31 cellular contexts compared by ENCODE assay signal in the genomic region with DNA sequence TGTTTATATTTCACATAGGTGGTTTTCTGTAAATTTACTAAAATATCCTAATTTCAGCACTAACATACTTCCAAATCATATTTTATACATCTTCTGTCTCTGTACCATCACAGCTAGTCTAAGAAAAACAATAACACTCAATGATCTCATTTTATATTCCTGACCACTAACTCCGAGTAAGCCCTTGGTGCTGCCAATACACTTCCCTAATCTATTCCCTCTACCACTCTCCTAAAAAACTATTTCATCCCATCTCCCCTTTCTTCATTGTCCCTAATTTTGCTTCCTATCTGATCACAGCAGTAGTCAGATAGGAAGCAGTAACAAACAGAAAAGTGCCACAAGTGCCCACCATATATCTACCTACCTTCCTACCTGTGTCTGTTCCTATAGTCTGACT. TPM values are rescaled to one million over a fixed set of nuclear protein-coding genes. Genes with fewer than 3 reads are reported as not detected.
A peak's percentile ranks its signal among the peaks of the same experiment; 100 is the strongest.
DNase-seq lines count a peak whose midpoint lies in the region; ATAC-seq, FAIRE-seq and TF ChIP-seq lines count a peak whose summit lies in the region.
"Had no signal": no experiment of that assay in that cellular context is flagged by ENCODE, and none has a peak within 500 bp of the region (broad histone marks: within the 10 kb centered on the region; RNA-seq: fewer than 3 reads in every experiment).

No MANE protein-coding gene starts in this region.

- peak overlapping the region; percentile 1 for H3K4me2 ChIP-seq in Karpas-422 (ENCODE audit: low read depth, low read length, poor library complexity, severe bottlenecking)
- H3K4me2 ChIP-seq: A549, BLaER1 had no signal

- no peak overlapping the region for H3K27ac ChIP-seq in HEK293 (ENCODE audit: extremely low read depth, low read depth, low read length)
- H3K27ac ChIP-seq in Karpas-422 (ENCODE audit: low read length) = peak overlapping the region; percentile 25
- H3K27ac ChIP-seq: 22Rv1; A549; BLaER1; BLaER1 treated with 17β-estradiol and CSF1 and Interleukin-3, amounts not matched to agents 10 nM and 100 nM; C4-2B had no signal

- TF ChIP-seq CTCF in HEK293 (tag by site-specific recombination; IDR thresholded peaks at IDR 0.05) = no peak

- H3K79me2 ChIP-seq in Karpas-422 (ENCODE audit: low read length) = peaks cover 89% of the 10 kb centered on the region

- H3K36me3 ChIP-seq in HEK293 (ENCODE audit: control insufficient read depth in 2 of 2, insufficient read depth in 1 of 2, low read length in 2 of 2) = no peaks in the 10 kb centered on the region; a peak in 1 of 3 replicates
- H3K36me3 ChIP-seq in Karpas-422 (ENCODE audit: insufficient read depth, low read length) = peaks cover 5% of the 10 kb centered on the region
- H3K36me3 ChIP-seq: BE2C had no signal

- DNase-seq in Karpas-422 (no peak), sciatic nerve (ENCODE audit: low spot score) (no peak), RCC 7860 (ENCODE audit: low spot score) (no peak)
- DNase-seq: 8988T; ACHN; AML-193; BE2C; C1 segment of cervical spinal cord; Caco-2; Calu3; CD4-positive, alpha-beta memory T cell; CD4-positive, alpha-beta T cell; CD4-positive, CD25-positive, alpha-beta regulatory T cell; CD8-positive, alpha-beta memory T cell; CD8-positive, alpha-beta T cell; COR-L47; DMS 273 treated with DMSO at 0.1 percent for 48 hours; DMS153; DMS53; DMS79; DMS79 treated with DMSO at 0.1 percent for 48 hours; DND-41; EL had no signal

- no peak for ATAC-seq in sciatic nerve
- ATAC-seq: A549; CD8-positive, alpha-beta T cell had no signal

- H3K9me3 ChIP-seq in HEK293 (ENCODE audit: control insufficient read depth, insufficient read depth, low read depth, low read length) (no peaks in the 10 kb centered on the region), Karpas-422 (ENCODE audit: low read length) (no peaks in the 10 kb centered on the region)
- H3K9me3 ChIP-seq: A549; BE2C; BLaER1; BLaER1 treated with 17β-estradiol and CSF1 and Interleukin-3, amounts not matched to agents 10 nM and 100 nM; Caco-2 had no signal

- no peaks in the 10 kb centered on the region for H3K9me2 ChIP-seq in Karpas-422 (replicated peaks; ENCODE audit: insufficient read depth, low read length)

- CTCF ChIA-PET in HEK293 (lab: Yijun Ruan, JAX) = interaction anchor here (0.7 kb wide), 1 partner anchor 226 kb away, joined by 5 read pairs; no protein-coding TSS in a partner anchor

- intact Hi-C loops in sciatic nerve (cut with DNase I) = no loop called here

- FAIRE-seq in RCC 7860 (lab: Jason Lieb, UNC) = no peak
- FAIRE-seq: A204.1, A549, D721Med had no signal

- H4K20me1 ChIP-seq in Karpas-422 (ENCODE audit: insufficient read depth, low read depth, low read length) = peaks cover 6% of the 10 kb centered on the region; the same call in 1 of the 2 replicates

- H3K27me3 ChIP-seq in Karpas-422 (ENCODE audit: low read length) = no peaks in the 10 kb centered on the region
- H3K27me3 ChIP-seq: BE2C; BLaER1; BLaER1 treated with 17β-estradiol and CSF1 and Interleukin-3, amounts not matched to agents 10 nM and 100 nM had no signal

- H3K4me1 ChIP-seq in HEK293 (ENCODE audit: control insufficient read depth, insufficient read depth, low read length) = no peaks in the 10 kb centered on the region; the same call in none of the 2 replicates
- H3K4me1 ChIP-seq in Karpas-422 (ENCODE audit: low read length) = peaks cover 67% of the 10 kb centered on the region
- H3K4me1 ChIP-seq: BE2C, Caco-2 had no signal

- H2AFZ ChIP-seq in Karpas-422 (ENCODE audit: low read length) = no peak overlapping the region

- H3K9ac ChIP-seq in Karpas-422 (ENCODE audit: low read length) = no peak overlapping the region
- H3K9ac ChIP-seq: BLaER1; BLaER1 treated with 17β-estradiol and CSF1 and Interleukin-3, amounts not matched to agents 10 nM and 100 nM had no signal

- POLR2A ChIA-PET in HEK293 (lab: Yijun Ruan, JAX) = no interaction called here

- no peak overlapping the region for H3K4me3 ChIP-seq in HEK293 (ENCODE audit: low read depth, low read length)
- no peak overlapping the region for H3K4me3 ChIP-seq in Karpas-422 (ENCODE audit: low read length)
- H3K4me3 ChIP-seq: A549; BLaER1; BLaER1 treated with 17β-estradiol and CSF1 and Interleukin-3, amounts not matched to agents 10 nM and 100 nM had no signal

TF ChIP-seq in HEK293, 187 proteins besides CTCF, POLR2A, EP300 and RAD21:
- TF ChIP-seq ZNF600 (tag by site-specific recombination; IDR thresholded peaks at IDR 0.05) (peak; percentile 94), ZNF366 (tag by site-specific recombination; conservative IDR thresholded peaks at IDR 0.05) (0 out of 2 replicates have a peak, but pooled peaks have one; percentile 10), ZEB2 (tag by site-specific recombination; IDR thresholded peaks at IDR 0.05) (no peak)

RNA-seq across cellular contexts. Expression of a gene that starts 36.2 kb away (rescaled TPM):
- total RNA-seq in Karpas-422 (2014; rRNA removed; shearing (Covaris generic); ENCODE audit: low replicate concordance) = 27.2 and 45.1 TPM in 2 replicates
- total RNA-seq in sciatic nerve = 129 TPM
